1 cellular context compared by ENCODE assay signal in the genomic region with DNA sequence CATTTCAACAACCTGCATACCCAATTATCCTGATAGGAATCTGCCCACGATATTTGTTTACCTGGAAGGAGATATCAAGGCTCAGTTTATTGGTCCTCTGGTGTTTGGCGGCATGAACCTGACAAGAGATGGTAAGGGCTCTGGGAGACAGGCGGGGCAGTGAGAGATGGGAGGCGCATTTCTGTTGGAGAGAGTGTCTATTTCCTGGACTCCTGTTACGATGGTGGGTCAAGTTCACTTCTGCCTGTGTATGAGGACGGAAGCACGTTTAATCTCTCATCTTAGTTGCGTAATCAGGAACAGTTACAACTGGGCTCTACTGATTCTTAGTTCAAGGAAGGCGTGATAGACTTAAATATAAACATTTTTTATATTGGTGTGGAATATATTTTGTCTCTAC.
TF ChIP-seq lines count a peak whose summit lies in the region.

No MANE protein-coding gene starts in this region.

TF ChIP-seq in K562, 482 proteins besides CTCF, POLR2A, EP300 and RAD21 (continued from another document):
- TF ChIP-seq, protein P1, sequence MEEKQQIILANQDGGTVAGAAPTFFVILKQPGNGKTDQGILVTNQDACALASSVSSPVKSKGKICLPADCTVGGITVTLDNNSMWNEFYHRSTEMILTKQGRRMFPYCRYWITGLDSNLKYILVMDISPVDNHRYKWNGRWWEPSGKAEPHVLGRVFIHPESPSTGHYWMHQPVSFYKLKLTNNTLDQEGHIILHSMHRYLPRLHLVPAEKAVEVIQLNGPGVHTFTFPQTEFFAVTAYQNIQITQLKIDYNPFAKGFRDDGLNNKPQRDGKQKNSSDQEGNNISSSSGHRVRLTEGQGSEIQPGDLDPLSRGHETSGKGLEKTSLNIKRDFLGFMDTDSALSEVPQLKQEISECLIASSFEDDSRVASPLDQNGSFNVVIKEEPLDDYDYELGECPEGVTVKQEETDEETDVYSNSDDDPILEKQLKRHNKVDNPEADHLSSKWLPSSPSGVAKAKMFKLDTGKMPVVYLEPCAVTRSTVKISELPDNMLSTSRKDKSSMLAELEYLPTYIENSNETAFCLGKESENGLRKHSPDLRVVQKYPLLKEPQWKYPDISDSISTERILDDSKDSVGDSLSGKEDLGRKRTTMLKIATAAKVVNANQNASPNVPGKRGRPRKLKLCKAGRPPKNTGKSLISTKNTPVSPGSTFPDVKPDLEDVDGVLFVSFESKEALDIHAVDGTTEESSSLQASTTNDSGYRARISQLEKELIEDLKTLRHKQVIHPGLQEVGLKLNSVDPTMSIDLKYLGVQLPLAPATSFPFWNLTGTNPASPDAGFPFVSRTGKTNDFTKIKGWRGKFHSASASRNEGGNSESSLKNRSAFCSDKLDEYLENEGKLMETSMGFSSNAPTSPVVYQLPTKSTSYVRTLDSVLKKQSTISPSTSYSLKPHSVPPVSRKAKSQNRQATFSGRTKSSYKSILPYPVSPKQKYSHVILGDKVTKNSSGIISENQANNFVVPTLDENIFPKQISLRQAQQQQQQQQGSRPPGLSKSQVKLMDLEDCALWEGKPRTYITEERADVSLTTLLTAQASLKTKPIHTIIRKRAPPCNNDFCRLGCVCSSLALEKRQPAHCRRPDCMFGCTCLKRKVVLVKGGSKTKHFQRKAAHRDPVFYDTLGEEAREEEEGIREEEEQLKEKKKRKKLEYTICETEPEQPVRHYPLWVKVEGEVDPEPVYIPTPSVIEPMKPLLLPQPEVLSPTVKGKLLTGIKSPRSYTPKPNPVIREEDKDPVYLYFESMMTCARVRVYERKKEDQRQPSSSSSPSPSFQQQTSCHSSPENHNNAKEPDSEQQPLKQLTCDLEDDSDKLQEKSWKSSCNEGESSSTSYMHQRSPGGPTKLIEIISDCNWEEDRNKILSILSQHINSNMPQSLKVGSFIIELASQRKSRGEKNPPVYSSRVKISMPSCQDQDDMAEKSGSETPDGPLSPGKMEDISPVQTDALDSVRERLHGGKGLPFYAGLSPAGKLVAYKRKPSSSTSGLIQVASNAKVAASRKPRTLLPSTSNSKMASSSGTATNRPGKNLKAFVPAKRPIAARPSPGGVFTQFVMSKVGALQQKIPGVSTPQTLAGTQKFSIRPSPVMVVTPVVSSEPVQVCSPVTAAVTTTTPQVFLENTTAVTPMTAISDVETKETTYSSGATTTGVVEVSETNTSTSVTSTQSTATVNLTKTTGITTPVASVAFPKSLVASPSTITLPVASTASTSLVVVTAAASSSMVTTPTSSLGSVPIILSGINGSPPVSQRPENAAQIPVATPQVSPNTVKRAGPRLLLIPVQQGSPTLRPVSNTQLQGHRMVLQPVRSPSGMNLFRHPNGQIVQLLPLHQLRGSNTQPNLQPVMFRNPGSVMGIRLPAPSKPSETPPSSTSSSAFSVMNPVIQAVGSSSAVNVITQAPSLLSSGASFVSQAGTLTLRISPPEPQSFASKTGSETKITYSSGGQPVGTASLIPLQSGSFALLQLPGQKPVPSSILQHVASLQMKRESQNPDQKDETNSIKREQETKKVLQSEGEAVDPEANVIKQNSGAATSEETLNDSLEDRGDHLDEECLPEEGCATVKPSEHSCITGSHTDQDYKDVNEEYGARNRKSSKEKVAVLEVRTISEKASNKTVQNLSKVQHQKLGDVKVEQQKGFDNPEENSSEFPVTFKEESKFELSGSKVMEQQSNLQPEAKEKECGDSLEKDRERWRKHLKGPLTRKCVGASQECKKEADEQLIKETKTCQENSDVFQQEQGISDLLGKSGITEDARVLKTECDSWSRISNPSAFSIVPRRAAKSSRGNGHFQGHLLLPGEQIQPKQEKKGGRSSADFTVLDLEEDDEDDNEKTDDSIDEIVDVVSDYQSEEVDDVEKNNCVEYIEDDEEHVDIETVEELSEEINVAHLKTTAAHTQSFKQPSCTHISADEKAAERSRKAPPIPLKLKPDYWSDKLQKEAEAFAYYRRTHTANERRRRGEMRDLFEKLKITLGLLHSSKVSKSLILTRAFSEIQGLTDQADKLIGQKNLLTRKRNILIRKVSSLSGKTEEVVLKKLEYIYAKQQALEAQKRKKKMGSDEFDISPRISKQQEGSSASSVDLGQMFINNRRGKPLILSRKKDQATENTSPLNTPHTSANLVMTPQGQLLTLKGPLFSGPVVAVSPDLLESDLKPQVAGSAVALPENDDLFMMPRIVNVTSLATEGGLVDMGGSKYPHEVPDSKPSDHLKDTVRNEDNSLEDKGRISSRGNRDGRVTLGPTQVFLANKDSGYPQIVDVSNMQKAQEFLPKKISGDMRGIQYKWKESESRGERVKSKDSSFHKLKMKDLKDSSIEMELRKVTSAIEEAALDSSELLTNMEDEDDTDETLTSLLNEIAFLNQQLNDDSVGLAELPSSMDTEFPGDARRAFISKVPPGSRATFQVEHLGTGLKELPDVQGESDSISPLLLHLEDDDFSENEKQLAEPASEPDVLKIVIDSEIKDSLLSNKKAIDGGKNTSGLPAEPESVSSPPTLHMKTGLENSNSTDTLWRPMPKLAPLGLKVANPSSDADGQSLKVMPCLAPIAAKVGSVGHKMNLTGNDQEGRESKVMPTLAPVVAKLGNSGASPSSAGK (IDR thresholded peaks at IDR 0.05), result 0 out of 2 replicates have a peak, but pooled peaks have one; percentile 8
- no peak for TF ChIP-seq FOS (IDR thresholded peaks at IDR 0.05; ENCODE audit: extremely low read depth, insufficient read length)
- no peak for TF ChIP-seq EWSR1 (IDR thresholded peaks at IDR 0.05; ENCODE audit: borderline replicate concordance, low read depth, partially characterized antibody)
- no peak for TF ChIP-seq ZNF764 (CRISPR knock-in tag; IDR thresholded peaks at IDR 0.05; ENCODE audit: low read depth)
- TF ChIP-seq SP1 (CRISPR knock-in tag; IDR thresholded peaks at IDR 0.05), result no peak
- no peak for TF ChIP-seq MCM3 (IDR thresholded peaks at IDR 0.05)
- no peak for TF ChIP-seq TAF1 (IDR thresholded peaks at IDR 0.05; ENCODE audit: control insufficient read depth, extremely low read depth, insufficient read depth, low read length, severe bottlenecking)
- no peak for TF ChIP-seq ATF1 (CRISPR knock-in tag; IDR thresholded peaks at IDR 0.05)
- TF ChIP-seq ATF1 (tag; IDR thresholded peaks at IDR 0.05), result peak; percentile 56
- TF ChIP-seq HES1 (IDR thresholded peaks at IDR 0.05; ENCODE audit: low read depth), result no peak
- TF ChIP-seq, protein P2, sequence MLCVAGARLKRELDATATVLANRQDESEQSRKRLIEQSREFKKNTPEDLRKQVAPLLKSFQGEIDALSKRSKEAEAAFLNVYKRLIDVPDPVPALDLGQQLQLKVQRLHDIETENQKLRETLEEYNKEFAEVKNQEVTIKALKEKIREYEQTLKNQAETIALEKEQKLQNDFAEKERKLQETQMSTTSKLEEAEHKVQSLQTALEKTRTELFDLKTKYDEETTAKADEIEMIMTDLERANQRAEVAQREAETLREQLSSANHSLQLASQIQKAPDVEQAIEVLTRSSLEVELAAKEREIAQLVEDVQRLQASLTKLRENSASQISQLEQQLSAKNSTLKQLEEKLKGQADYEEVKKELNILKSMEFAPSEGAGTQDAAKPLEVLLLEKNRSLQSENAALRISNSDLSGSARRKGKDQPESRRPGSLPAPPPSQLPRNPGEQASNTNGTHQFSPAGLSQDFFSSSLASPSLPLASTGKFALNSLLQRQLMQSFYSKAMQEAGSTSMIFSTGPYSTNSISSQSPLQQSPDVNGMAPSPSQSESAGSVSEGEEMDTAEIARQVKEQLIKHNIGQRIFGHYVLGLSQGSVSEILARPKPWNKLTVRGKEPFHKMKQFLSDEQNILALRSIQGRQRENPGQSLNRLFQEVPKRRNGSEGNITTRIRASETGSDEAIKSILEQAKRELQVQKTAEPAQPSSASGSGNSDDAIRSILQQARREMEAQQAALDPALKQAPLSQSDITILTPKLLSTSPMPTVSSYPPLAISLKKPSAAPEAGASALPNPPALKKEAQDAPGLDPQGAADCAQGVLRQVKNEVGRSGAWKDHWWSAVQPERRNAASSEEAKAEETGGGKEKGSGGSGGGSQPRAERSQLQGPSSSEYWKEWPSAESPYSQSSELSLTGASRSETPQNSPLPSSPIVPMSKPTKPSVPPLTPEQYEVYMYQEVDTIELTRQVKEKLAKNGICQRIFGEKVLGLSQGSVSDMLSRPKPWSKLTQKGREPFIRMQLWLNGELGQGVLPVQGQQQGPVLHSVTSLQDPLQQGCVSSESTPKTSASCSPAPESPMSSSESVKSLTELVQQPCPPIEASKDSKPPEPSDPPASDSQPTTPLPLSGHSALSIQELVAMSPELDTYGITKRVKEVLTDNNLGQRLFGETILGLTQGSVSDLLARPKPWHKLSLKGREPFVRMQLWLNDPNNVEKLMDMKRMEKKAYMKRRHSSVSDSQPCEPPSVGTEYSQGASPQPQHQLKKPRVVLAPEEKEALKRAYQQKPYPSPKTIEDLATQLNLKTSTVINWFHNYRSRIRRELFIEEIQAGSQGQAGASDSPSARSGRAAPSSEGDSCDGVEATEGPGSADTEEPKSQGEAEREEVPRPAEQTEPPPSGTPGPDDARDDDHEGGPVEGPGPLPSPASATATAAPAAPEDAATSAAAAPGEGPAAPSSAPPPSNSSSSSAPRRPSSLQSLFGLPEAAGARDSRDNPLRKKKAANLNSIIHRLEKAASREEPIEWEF (CRISPR knock-in tag; IDR thresholded peaks at IDR 0.05), result no peak
- no peak for TF ChIP-seq ILK (tag; IDR thresholded peaks at IDR 0.05; ENCODE audit: borderline replicate concordance, low read depth)
